In the genomic region with DNA sequence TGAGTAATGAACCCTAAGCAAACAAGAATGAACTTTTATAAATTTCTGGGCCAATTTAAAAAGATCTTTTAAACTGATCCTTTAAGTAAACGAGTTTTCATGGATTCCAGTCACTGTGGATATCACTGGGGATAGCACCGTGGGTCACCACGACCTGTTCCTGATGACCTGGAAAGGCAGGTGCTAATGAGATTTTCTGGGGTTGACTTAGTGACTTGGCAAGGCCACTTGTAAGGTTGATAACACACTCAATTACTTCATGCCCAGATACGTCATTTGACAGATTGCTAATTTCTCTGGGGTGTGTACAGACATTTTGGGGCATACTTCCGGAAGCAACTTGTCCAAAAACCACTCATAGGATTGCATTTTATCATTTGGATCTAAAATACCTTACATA, we compare ENCODE assay signal across 25 cellular contexts. TPM values are rescaled to one million over a fixed set of nuclear protein-coding genes. Genes with fewer than 3 reads are reported as not detected.
"Had no signal": no experiment of that assay in that cellular context is flagged by ENCODE, and none has a peak within 500 bp of the region (broad histone marks: within the 10 kb centered on the region; RNA-seq: fewer than 3 reads in every experiment).

No MANE protein-coding gene starts in this region.

- H3K4me3 ChIP-seq: ascending aorta, SK-N-MC had no signal

- ATAC-seq: activated CD8-positive, alpha-beta memory T cell treated with anti-CD3 and anti-CD28 coated beads, Interleukin-2, amount 10 ng/mL, durations not matched to agents 7 days and 5 days; activated naive CD4-positive, alpha-beta T cell treated with anti-CD3 and anti-CD28 coated beads, Interleukin-2, amount 50 U/mL, for 72 hours; activated naive CD8-positive, alpha-beta T cell treated with anti-CD3 and anti-CD28 coated beads, Interleukin-2, amount 50 U/mL, for 24 hours; activated T-cell treated with anti-CD3 and anti-CD28 coated beads, Interleukin-2, amount 50 U/mL, for 4 hours; T-cell had no signal

- DNase-seq: activated B cell treated with CpG ODN at 0.5 μM for 24 hours; activated CD4-positive, alpha-beta T cell treated with anti-CD3 and anti-CD28 coated beads for 1 hour; activated CD4-positive, alpha-beta T cell treated with anti-CD3 and anti-CD28 coated beads, Interleukin-2, amount 10 ng/mL, durations not matched to agents 24 days and 14 days; activated CD4-positive, alpha-beta T cell treated with anti-CD3 and anti-CD28 coated beads, Interleukin-2, amount 50 U/mL, for 48 hours; activated CD8-positive, alpha-beta memory T cell treated with anti-CD3 and anti-CD28 coated beads, Interleukin-2, amount 10 ng/mL, durations not matched to agents 7 days and 5 days; activated effector memory CD4-positive, alpha-beta T cell treated with anti-CD3 and anti-CD28 coated beads, Interleukin-2, amount 50 U/mL, for 16 hours; activated naive CD4-positive, alpha-beta T cell treated with Interleukin-2 at 50 U/mL for 16 hours; activated naive CD8-positive, alpha-beta T cell treated with anti-CD3 and anti-CD28 coated beads, Interleukin-2, amount 50 U/mL, for 24 hours; activated T-cell treated with anti-CD3 and anti-CD28 coated beads, Interleukin-2, amount 50 U/mL, for 4 hours; amniotic stem cell; KG1; NCI-H1092; NCI-H1417; NCI-H1930; NCI-H2171; NCI-H2227 treated with DMSO at 0.1 percent for 48 hours; NCI-H446 treated with DMSO at 0.1 percent for 48 hours; NCI-H524 treated with DMSO at 0.1 percent for 48 hours; NCI-H748 treated with DMSO at 0.1 percent for 48 hours; T-cell; T-helper 2 cell; T1000 had no signal

- H3K9me3 ChIP-seq: ascending aorta had no signal

- H3K27ac ChIP-seq: SK-N-MC had no signal

- H3K27me3 ChIP-seq: ascending aorta had no signal

RNA-seq across cellular contexts. Expression of gene PDLIM3, which starts 24.5 kb away (rescaled TPM):
- total RNA-seq: activated CD4-positive, alpha-beta T cell treated with anti-CD3 and anti-CD28 coated beads, Interleukin-2, amount 10 ng/mL, durations not matched to agents 24 days and 14 days; activated CD8-positive, alpha-beta memory T cell treated with anti-CD3 and anti-CD28 coated beads, Interleukin-2, amount 10 ng/mL, durations not matched to agents 7 days and 5 days; activated T-cell treated with anti-CD3 and anti-CD28 coated beads, Interleukin-2, amount 50 U/mL, for 4 hours had no signal

RNA-seq across cellular contexts. Expression of gene CCDC110, which starts 39.3 kb away (rescaled TPM):
- total RNA-seq: activated CD4-positive, alpha-beta T cell treated with anti-CD3 and anti-CD28 coated beads, Interleukin-2, amount 10 ng/mL, durations not matched to agents 24 days and 14 days; activated CD8-positive, alpha-beta memory T cell treated with anti-CD3 and anti-CD28 coated beads, Interleukin-2, amount 10 ng/mL, durations not matched to agents 7 days and 5 days; activated T-cell treated with anti-CD3 and anti-CD28 coated beads, Interleukin-2, amount 50 U/mL, for 4 hours; ascending aorta had no signal
